22 cellular contexts compared by ENCODE assay signal in genomic region chr12:111995782-111996480, GRCh38. TPM values are rescaled to one million over a fixed set of nuclear protein-coding genes. Genes with fewer than 3 reads are reported as not detected.
DNase-seq lines count a peak whose midpoint lies in the region; FAIRE-seq and TF ChIP-seq lines count a peak whose summit lies in the region.
"Had no signal": no experiment of that assay in that cellular context is flagged by ENCODE, and none has a peak within 500 bp of the region (broad histone marks: within the 10 kb centered on the region; RNA-seq: fewer than 3 reads in every experiment).

No MANE protein-coding gene starts in this region.

- no peak overlapping the region for H3K9ac ChIP-seq in kidney (ENCODE audit: low read length in 2 of 2)

- no peak for TF ChIP-seq CTCF in C4-2B (conservative IDR thresholded peaks at IDR 0.05)
- no peak for TF ChIP-seq CTCF in VCaP (conservative IDR thresholded peaks at IDR 0.05)
- TF ChIP-seq CTCF in kidney (IDR thresholded peaks at IDR 0.05; ENCODE audit: borderline replicate concordance, extremely low read depth, insufficient read depth), result no peak

- H3K9me3 Mint-ChIP-seq in activated CD4-positive, alpha-beta T cell treated with anti-CD3 and anti-CD28 coated beads, Interleukin-2, amount 10 ng/mL, durations not matched to agents 7 days and 5 days, result no peaks in the 10 kb centered on the region
- H3K9me3 Mint-ChIP-seq: activated T-helper 1 cell treated with anti-CD3 and anti-CD28 coated beads, Interleukin-12 subunit alpha, Interleukin-12 subunit beta, Interleukin-2, Interleukin-4 antibody, amounts not matched to agents 30 ng/mL and 10 ng/mL and 1 ng/mL, durations not matched to agents 14 hours and 24 hours and 36 hours; brain; H9; memory B cell had no signal

- POLR2A ChIA-PET in activated CD4-positive, alpha-beta T cell treated with anti-CD3 and anti-CD28 coated beads, Interleukin-2, amount 10 ng/mL, durations not matched to agents 7 days and 5 days (lab: Charles Lee), result interaction anchor here (1.5 kb wide), 1 partner anchor 18 kb away, joined by 6 read pairs; no protein-coding TSS in a partner anchor

- peaks cover 0 to 3% of the 10 kb centered on the region in 2 donors for H3K4me1 ChIP-seq in kidney (ENCODE audit: control insufficient read depth in 1 of 2, insufficient read depth in 1 of 2, low read depth in 1 of 2, low read length in 2 of 2)

- H3K36me3 ChIP-seq in kidney (ENCODE audit: control insufficient read depth in 1 of 2, insufficient read depth in 2 of 2, low read length in 2 of 2), result no peaks in the 10 kb centered on the region
- H3K36me3 ChIP-seq: upper lobe of left lung had no signal

- CTCF ChIA-PET in activated CD4-positive, alpha-beta T cell treated with anti-CD3 and anti-CD28 coated beads, Interleukin-2, amount 10 ng/mL, durations not matched to agents 7 days and 5 days (lab: Charles Lee), result interaction anchor here (0.8 to 1.1 kb wide), 2 partner anchors 18 to 39 kb away, joined by 3 read pairs; partner anchors contain the start of gene ERP29

- no peak for FAIRE-seq in kidney (lab: Jason Lieb, UNC)
- FAIRE-seq: A549, GM12891 had no signal

- H3K27ac Mint-ChIP-seq in activated CD4-positive, alpha-beta T cell treated with anti-CD3 and anti-CD28 coated beads, Interleukin-2, amount 10 ng/mL, durations not matched to agents 7 days and 5 days, result peak overlapping the region; percentile 90
- H3K27ac Mint-ChIP-seq: activated CD4-positive, alpha-beta T cell treated with anti-CD3 and anti-CD28 coated beads for 36 hours; activated T-helper 1 cell treated with anti-CD3 and anti-CD28 coated beads, Interleukin-12 subunit alpha, Interleukin-12 subunit beta, Interleukin-2, Interleukin-4 antibody, amounts not matched to agents 30 ng/mL and 10 ng/mL and 1 ng/mL, durations not matched to agents 14 hours and 24 hours and 36 hours; H9; memory B cell had no signal

- intact Hi-C loops in kidney (cut with DNase I), result no loop called here

- peaks cover 44% of the 10 kb centered on the region for H3K36me3 Mint-ChIP-seq in activated CD4-positive, alpha-beta T cell treated with anti-CD3 and anti-CD28 coated beads, Interleukin-2, amount 10 ng/mL, durations not matched to agents 7 days and 5 days (ENCODE audit: low read depth)

- no peak overlapping the region for H3K4me3 Mint-ChIP-seq in activated CD4-positive, alpha-beta T cell treated with anti-CD3 and anti-CD28 coated beads, Interleukin-2, amount 10 ng/mL, durations not matched to agents 7 days and 5 days
- H3K4me3 Mint-ChIP-seq: brain, H9, memory B cell had no signal

- H3K4me1 Mint-ChIP-seq in activated CD4-positive, alpha-beta T cell treated with anti-CD3 and anti-CD28 coated beads, Interleukin-2, amount 10 ng/mL, durations not matched to agents 7 days and 5 days, result peaks cover 77% of the 10 kb centered on the region

- H3K27me3 Mint-ChIP-seq in activated CD4-positive, alpha-beta T cell treated with anti-CD3 and anti-CD28 coated beads, Interleukin-2, amount 10 ng/mL, durations not matched to agents 7 days and 5 days, result no peaks in the 10 kb centered on the region
- H3K27me3 Mint-ChIP-seq: activated CD4-positive, alpha-beta T cell treated with anti-CD3 and anti-CD28 coated beads for 36 hours; brain had no signal

- no peak overlapping the region for H3K4me3 ChIP-seq in kidney (ENCODE audit: low read length in 2 of 2)
- H3K4me3 ChIP-seq: A549, upper lobe of left lung had no signal

- peak overlapping the region; percentile 21; the same call in 1 of the 2 replicates for H3K27ac ChIP-seq in C4-2B
- H3K27ac ChIP-seq in VCaP, result peak overlapping the region; percentile 57; the same call in 1 of the 2 replicates
- no peak overlapping the region for H3K27ac ChIP-seq in kidney (ENCODE audit: low read depth in 2 of 2, low read length in 2 of 2)
- H3K27ac ChIP-seq: A549, upper lobe of left lung had no signal

- no peak for DNase-seq in activated CD4-positive, alpha-beta T cell treated with anti-CD3 and anti-CD28 coated beads, Interleukin-2, amount 10 ng/mL, durations not matched to agents 7 days and 5 days
- no peak for DNase-seq in activated CD4-positive, alpha-beta T cell treated with anti-CD3 and anti-CD28 coated beads for 1 hour
- peak; percentile 32 for DNase-seq in HT1080 (ENCODE audit: low read depth)
- no peak for DNase-seq in kidney
- DNase-seq in GOT3 (lab: John Stamatoyannopoulos, UW), result no peak
- no peak for DNase-seq in NCI-H1694 treated with DMSO at 0.1 percent for 48 hours (lab: John Stamatoyannopoulos, UW)
- DNase-seq: activated CD4-positive, alpha-beta T cell treated with anti-CD3 and anti-CD28 coated beads for 36 hours; Calu3; effector CD8-positive, alpha-beta T cell; foreskin melanocyte; H9; NCI-H1105; NCI-H2081; substantia nigra; upper lobe of left lung had no signal

- H3K9me3 ChIP-seq in kidney (ENCODE audit: control insufficient read depth in 1 of 2, low read length in 2 of 2), result no peaks in the 10 kb centered on the region
- H3K9me3 ChIP-seq: A549, upper lobe of left lung had no signal

RNA-seq across cellular contexts. Expression of gene TMEM116, which starts 17.0 kb away (rescaled TPM):
- total RNA-seq in activated CD4-positive, alpha-beta T cell treated with anti-CD3 and anti-CD28 coated beads, Interleukin-2, amount 10 ng/mL, durations not matched to agents 7 days and 5 days, result 10 to 100 TPM; 16.6 to 16.9 TPM
- 4.7 and 6.2 TPM in 2 replicates for total RNA-seq in HT1080 (2014; rRNA removed; shearing (Covaris generic))
- polyA plus RNA-seq in HT1080 (2015; cell fraction: cytosol; rRNA removed), result 10.0 and 12.7 TPM in 2 replicates
- 8.7 and 11.7 TPM in 2 replicates for polyA plus RNA-seq in HT1080 (2015; cell fraction: nucleus; rRNA removed)
- 20.2 TPM for total RNA-seq in kidney
- 59.7 TPM for polyA plus RNA-seq in kidney (ENCODE audit: insufficient read depth, low read depth, low replicate concordance)

RNA-seq across cellular contexts. Expression of gene ERP29, which starts 17.3 kb away (rescaled TPM):
- total RNA-seq in activated CD4-positive, alpha-beta T cell treated with anti-CD3 and anti-CD28 coated beads, Interleukin-2, amount 10 ng/mL, durations not matched to agents 7 days and 5 days, result 100 to 1,000 TPM; 177 to 181 TPM
- 109 and 120 TPM in 2 replicates for total RNA-seq in HT1080 (2014; rRNA removed; shearing (Covaris generic))
- polyA plus RNA-seq in HT1080 (2015; cell fraction: cytosol; rRNA removed), result 181 and 197 TPM in 2 replicates
- polyA plus RNA-seq in HT1080 (2015; cell fraction: nucleus; rRNA removed), result 173 and 176 TPM in 2 replicates
- total RNA-seq in kidney, result 104 TPM
- 220 TPM for polyA plus RNA-seq in kidney (ENCODE audit: insufficient read depth, low read depth, low replicate concordance)

Comparison
In these comparisons a context has a peak if more than half of its experiments do, and no peak if none do; other contexts are left out.
1. H3K27ac ChIP-seq: peak in C4-2B (single experiment) and VCaP (single experiment); none in kidney (0 of 2).